ENCODE assay signal across 16 cellular contexts in genomic region chr12:76883826-76884225, GRCh38. TPM values are rescaled to one million over a fixed set of nuclear protein-coding genes. Genes with fewer than 3 reads are reported as not detected.
DNase-seq lines count a peak whose midpoint lies in the region; ATAC-seq and TF ChIP-seq lines count a peak whose summit lies in the region.
"Had no signal": no experiment of that assay in that cellular context is flagged by ENCODE, and none has a peak within 500 bp of the region (broad histone marks: within the 10 kb centered on the region; RNA-seq: fewer than 3 reads in every experiment).

No MANE protein-coding gene starts in this region.

- no peak overlapping the region for H3K4me3 ChIP-seq in right atrium auricular region
- H3K4me3 ChIP-seq in heart left ventricle: no peak overlapping the region
- no peak overlapping the region for H3K4me3 ChIP-seq in WERI-Rb-1 (ENCODE audit: low read depth, low read length)
- H3K4me3 ChIP-seq: Peyer's patch, thoracic aorta had no signal

- no peaks in the 10 kb centered on the region for H3K36me3 ChIP-seq in right atrium auricular region
- H3K36me3 ChIP-seq in heart left ventricle: no peaks in the 10 kb centered on the region
- no peaks in the 10 kb centered on the region for H3K36me3 ChIP-seq in WERI-Rb-1
- H3K36me3 ChIP-seq: Peyer's patch, thoracic aorta had no signal

- TF ChIP-seq CTCF in right atrium auricular region (IDR thresholded peaks at IDR 0.05) (no peak), heart left ventricle (IDR thresholded peaks at IDR 0.05) (no peak), WERI-Rb-1 (IDR thresholded peaks at IDR 0.05; ENCODE audit: low read depth, low read length) (no peak)

- TF ChIP-seq POLR2A in heart left ventricle (IDR thresholded peaks at IDR 0.05): no peak

- intact Hi-C loops in Right ventricle myocardium superior (cut with DNase I) (no loop called here), heart left ventricle (cut with DNase I) (no loop called here)

- WGBS in heart left ventricle, 4 donors: 31 to 41% (median 34%) methylated on average over 2 of the region's 2 CpGs

- H3K27me3 ChIP-seq in right atrium auricular region (no peaks in the 10 kb centered on the region), heart left ventricle (no peaks in the 10 kb centered on the region), WERI-Rb-1 (ENCODE audit: insufficient read depth, low read depth, severe bottlenecking) (no peaks in the 10 kb centered on the region)
- H3K27me3 ChIP-seq: Peyer's patch had no signal

- H3K27ac ChIP-seq in right atrium auricular region: no peak overlapping the region
- peak overlapping the region in 1 of 12 donors; percentile 19 for H3K27ac ChIP-seq in heart left ventricle
- H3K27ac ChIP-seq in WERI-Rb-1: no peak overlapping the region
- H3K27ac ChIP-seq: Peyer's patch, thoracic aorta had no signal

- ATAC-seq in Right ventricle myocardium superior (ENCODE audit: poor library complexity): peak; percentile 78
- ATAC-seq in heart left ventricle: peak; percentile 63 to 80 (median 74)
- ATAC-seq: activated T-helper 17 cell treated with anti-CD3 and anti-CD28 coated beads, Interleukin-2, amount 50 U/mL, for 72 hours; effector memory CD8-positive, alpha-beta T cell had no signal

- H3K4me1 ChIP-seq in right atrium auricular region (peaks cover 0 to 8% of the 10 kb centered on the region in 2 donors), heart left ventricle (peaks cover 0 to 24% (median 8%) of the 10 kb centered on the region in 12 donors)
- H3K4me1 ChIP-seq: Peyer's patch had no signal

- peaks cover 0 to 8% of the 10 kb centered on the region in 2 donors for H3K9me3 ChIP-seq in right atrium auricular region
- peaks cover 0 to 15% (median 3%) of the 10 kb centered on the region in 12 donors for H3K9me3 ChIP-seq in heart left ventricle
- H3K9me3 ChIP-seq in WERI-Rb-1 (ENCODE audit: severe bottlenecking): no peaks in the 10 kb centered on the region
- H3K9me3 ChIP-seq: Peyer's patch, thoracic aorta had no signal

- DNase-seq in Right ventricle myocardium superior: peak; percentile 76
- no peak for DNase-seq in right atrium auricular region (ENCODE audit: low spot score)
- DNase-seq in SHP77 treated with DMSO at 0.1 percent for 48 hours (lab: John Stamatoyannopoulos, UW): peak; percentile 34
- DNase-seq in heart left ventricle: peak; percentile 74 to 91 (median 81)
- no peak for DNase-seq in DMS153 treated with DMSO at 0.1 percent for 48 hours (lab: John Stamatoyannopoulos, UW; ENCODE audit: unreplicated experiment)
- DNase-seq in WERI-Rb-1: no peak
- DNase-seq in stimulated activated CD4-positive, alpha-beta T cell treated with anti-CD3 and anti-CD28 coated beads, Interleukin-1b, Interleukin-23, amount 100 ng/mL, for 48 hours: no peak
- no peak for DNase-seq in NCI-H2081 (lab: John Stamatoyannopoulos, UW)
- DNase-seq: activated CD4-positive, alpha-beta T cell treated with anti-CD3 and anti-CD28 coated beads, Interleukin-2, amount 50 U/mL, for 48 hours; effector memory CD8-positive, alpha-beta T cell; hippocampal formation; NCI-H1930; nucleus accumbens; Peyer's patch had no signal

RNA-seq across cellular contexts. Expression of gene CSRP2, which starts 5.0 kb away (rescaled TPM):
- total RNA-seq in Right ventricle myocardium superior (40.9 TPM), right atrium auricular region (10 to 100 TPM in 1 of 2 donors, 1 to 10 TPM in 1; 6.4 to 11.6 TPM), heart left ventricle (10 to 100 TPM; 16.2 to 36.7 (median 24.0) TPM)
- polyA plus RNA-seq in heart left ventricle: 10 to 100 TPM; 34.0 to 41.6 TPM

Comparison
In these comparisons a context has a peak if more than half of its experiments do, and no peak if none do; other contexts are left out.
1. DNase-seq: peak in Right ventricle myocardium superior (single experiment), SHP77 treated with DMSO at 0.1 percent for 48 hours (single experiment) and heart left ventricle (5 of 5); none in right atrium auricular region (single experiment), DMS153 treated with DMSO at 0.1 percent for 48 hours (single experiment), WERI-Rb-1 (single experiment), stimulated activated CD4-positive, alpha-beta T cell treated with anti-CD3 and anti-CD28 coated beads, Interleukin-1b, Interleukin-23, amount 100 ng/mL, for 48 hours (single experiment) and NCI-H2081 (0 of 2).